In genomic region chr4:169313732-169314131, GRCh38 we compare ENCODE assay signal across 26 cellular contexts. TPM values are rescaled to one million over a fixed set of nuclear protein-coding genes. Genes with fewer than 3 reads are reported as not detected.
"Had no signal": no experiment of that assay in that cellular context is flagged by ENCODE, and none has a peak within 500 bp of the region (broad histone marks: within the 10 kb centered on the region; RNA-seq: fewer than 3 reads in every experiment).

No MANE protein-coding gene starts in this region.

- H3K4me3 ChIP-seq: colonic mucosa, heart left ventricle, ovary, prostate gland, stomach, thyroid gland, upper lobe of left lung, vagina had no signal

- H3K27ac ChIP-seq: heart left ventricle, ovary, vagina had no signal

- ATAC-seq: activated naive CD8-positive, alpha-beta T cell treated with anti-CD3 and anti-CD28 coated beads, Interleukin-2, amount 50 U/mL, for 24 hours; heart left ventricle; left ventricle myocardium superior; naive thymus-derived CD4-positive, alpha-beta T cell; stimulated activated naive B cell treated with anti-CD40 and anti-IgM and Interleukin-4, amounts not matched to agents 10 μg/mL and 1 μg/mL and 100 μg/mL, for 72 hours; T-helper 17 cell had no signal

- DNase-seq: activated CD4-positive, alpha-beta memory T cell treated with anti-CD3 and anti-CD28 coated beads, Interleukin-2, amount 10 ng/mL, durations not matched to agents 7 days and 5 days; activated CD4-positive, alpha-beta T cell treated with anti-CD3 and anti-CD28 coated beads, Interleukin-2, amount 10 ng/mL, durations not matched to agents 24 days and 14 days; activated CD4-positive, CD25-positive, alpha-beta regulatory T cell treated with anti-CD3 and anti-CD28 coated beads, Interleukin-2, amount 50 U/mL, for 72 hours; activated naive CD8-positive, alpha-beta T cell treated with anti-CD3 and anti-CD28 coated beads, Interleukin-2, amount 50 U/mL, for 24 hours; activated T-cell treated with anti-CD3 and anti-CD28 coated beads, Interleukin-2, amount 50 U/mL, for 48 hours; amygdala; cerebellar nuclear complex; colonic mucosa; effector CD8-positive, alpha-beta T cell; erythroblast; heart left ventricle; kidney glomerular epithelial cell; left ventricle myocardium superior; naive thymus-derived CD4-positive, alpha-beta T cell; ovary; retina; stimulated activated CD4-positive, alpha-beta T cell treated with anti-CD3 and anti-CD28 coated beads, Interleukin-15, amount 100 ng/mL, for 24 hours; stimulated activated CD4-positive, alpha-beta T cell treated with anti-CD3 and anti-CD28 coated beads, Interleukin-2, amount 100 ng/mL, for 24 hours; stimulated activated naive B cell treated with anti-CD40 and anti-IgM and Interleukin-4, amounts not matched to agents 10 μg/mL and 1 μg/mL and 100 μg/mL, for 72 hours; stomach; T-helper 17 cell; T1000; thyroid gland; upper lobe of left lung had no signal

- H3K36me3 ChIP-seq: colonic mucosa, heart left ventricle, ovary, prostate gland, stomach, thyroid gland, upper lobe of left lung, vagina had no signal

- H3K27me3 ChIP-seq: colonic mucosa, heart left ventricle, ovary, stomach, thyroid gland, upper lobe of left lung, vagina had no signal

- H3K4me1 ChIP-seq: prostate gland had no signal

- H3K9me3 ChIP-seq: colonic mucosa, heart left ventricle, ovary, prostate gland, stomach, thyroid gland, upper lobe of left lung, vagina had no signal

RNA-seq across cellular contexts. Expression of gene SH3RF1, which starts 43.0 kb away (rescaled TPM):
- polyA plus RNA-seq: naive thymus-derived CD4-positive, alpha-beta T cell had no signal
